In the genomic region with DNA sequence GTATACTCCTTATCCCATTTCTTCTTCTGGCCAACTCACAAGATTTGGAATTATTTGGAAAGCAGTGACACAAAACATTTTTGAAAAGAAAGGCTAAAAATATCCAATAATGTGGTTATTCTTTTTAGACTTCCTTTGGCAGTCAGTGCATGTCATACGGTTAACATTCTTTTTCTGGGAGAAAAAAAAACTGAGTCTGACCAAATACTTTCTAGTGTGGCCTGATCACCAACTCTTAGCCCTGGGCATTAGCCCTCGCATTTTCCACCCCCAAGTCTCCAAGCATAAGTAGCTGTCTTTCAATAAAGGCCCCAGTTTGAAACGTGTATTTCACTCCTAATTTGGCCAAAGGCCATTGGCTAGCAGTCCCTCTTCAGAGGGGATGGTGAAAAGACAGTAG, we compare ENCODE assay signal across 11 cellular contexts. TPM values are rescaled to one million over a fixed set of nuclear protein-coding genes. Genes with fewer than 3 reads are reported as not detected.
DNase-seq lines count a peak whose midpoint lies in the region; ATAC-seq and TF ChIP-seq lines count a peak whose summit lies in the region.
"Had no signal": no experiment of that assay in that cellular context is flagged by ENCODE, and none has a peak within 500 bp of the region (broad histone marks: within the 10 kb centered on the region; RNA-seq: fewer than 3 reads in every experiment).

No MANE protein-coding gene starts in this region.

- DNase-seq in CD8-positive, alpha-beta memory T cell = no peak
- peak; percentile 81 for DNase-seq in fibroblast of peridontal ligament (ENCODE audit: extremely low read depth)
- no peak for DNase-seq in WERI-Rb-1
- DNase-seq: foreskin keratinocyte, NCI-H510A treated with DMSO at 0.1 percent for 48 hours had no signal

- no peak overlapping the region for H3K4me3 ChIP-seq in CD8-positive, alpha-beta memory T cell (ENCODE audit: low read length)
- no peak overlapping the region for H3K4me3 ChIP-seq in SU-DHL-6 (ENCODE audit: insufficient read depth, low read length, poor library complexity, severe bottlenecking)
- no peak overlapping the region for H3K4me3 ChIP-seq in skeletal muscle tissue (ENCODE audit: low read length in 3 of 3)
- no peak overlapping the region for H3K4me3 ChIP-seq in WERI-Rb-1 (ENCODE audit: low read depth, low read length)

- no peak overlapping the region for H3K27ac ChIP-seq in CD8-positive, alpha-beta memory T cell (ENCODE audit: low read depth, low read length)
- H3K27ac ChIP-seq in SU-DHL-6 (ENCODE audit: low read depth, low read length) (peak overlapping the region; percentile 33), skeletal muscle tissue (ENCODE audit: low read depth, low read length) (peak overlapping the region; percentile 15), WERI-Rb-1 (no peak overlapping the region)
- H3K27ac ChIP-seq: foreskin keratinocyte had no signal

- no peaks in the 10 kb centered on the region for H4K20me1 ChIP-seq in SU-DHL-6 (ENCODE audit: low read depth, low read length)

- peaks cover 60 to 84% (median 79%) of the 10 kb centered on the region in 3 donors for H3K4me1 Mint-ChIP-seq in CD8-positive, alpha-beta memory T cell

- no peaks in the 10 kb centered on the region for H3K9me3 Mint-ChIP-seq in CD8-positive, alpha-beta memory T cell
- H3K9me3 Mint-ChIP-seq: T-helper 2 cell treated with Interferon-gamma antibody and Interleukin-4, amounts not matched to agents 5 μg/mL and 100 μg/mL, for 36 hours had no signal

- peaks cover 68% of the 10 kb centered on the region for H3K4me1 ChIP-seq in CD8-positive, alpha-beta memory T cell (ENCODE audit: insufficient read depth, low read length)
- H3K4me1 ChIP-seq in skeletal muscle tissue (ENCODE audit: control insufficient read depth in 3 of 3, insufficient read depth in 3 of 3, low read length in 3 of 3) = peaks cover 8 to 9% (median 9%) of the 10 kb centered on the region in 3 donors
- H3K4me1 ChIP-seq: foreskin keratinocyte had no signal

- H3F3A ChIP-seq in SU-DHL-6 (ENCODE audit: insufficient read depth) = peaks cover 63% of the 10 kb centered on the region

- no peaks in the 10 kb centered on the region for H3K9me2 ChIP-seq in SU-DHL-6 (replicated peaks; ENCODE audit: insufficient read depth, low read length)

- H3K27me3 ChIP-seq in CD8-positive, alpha-beta memory T cell (ENCODE audit: insufficient read depth, low read length, poor library complexity, severe bottlenecking) = no peaks in the 10 kb centered on the region
- H3K27me3 ChIP-seq in SU-DHL-6 (ENCODE audit: low read length) (no peaks in the 10 kb centered on the region), skeletal muscle tissue (ENCODE audit: control insufficient read depth in 3 of 3, insufficient read depth in 3 of 3, low read length in 3 of 3) (no peaks in the 10 kb centered on the region), WERI-Rb-1 (ENCODE audit: insufficient read depth, low read depth, severe bottlenecking) (no peaks in the 10 kb centered on the region)
- H3K27me3 ChIP-seq: foreskin keratinocyte had no signal

- H3K4me3 Mint-ChIP-seq in CD8-positive, alpha-beta memory T cell = peak overlapping the region in 6 of 7 donors; percentile 29 to 76 (median 42)
- H3K4me3 Mint-ChIP-seq: T-helper 2 cell treated with Interferon-gamma antibody and Interleukin-4, amounts not matched to agents 5 μg/mL and 100 μg/mL, for 36 hours had no signal

- POLR2A ChIA-PET in CD8-positive, alpha-beta memory T cell (lab: Charles Lee) = no interaction called here

- H3K27ac Mint-ChIP-seq in CD8-positive, alpha-beta memory T cell = peak overlapping the region; percentile 33 to 86 (median 80)

- no peaks in the 10 kb centered on the region for H3K9me3 ChIP-seq in CD8-positive, alpha-beta memory T cell (ENCODE audit: low read length)
- H3K9me3 ChIP-seq in SU-DHL-6 (ENCODE audit: insufficient read depth, low read length) = no peaks in the 10 kb centered on the region
- H3K9me3 ChIP-seq in skeletal muscle tissue (ENCODE audit: control insufficient read depth in 3 of 3, low read length in 3 of 3) = no peaks in the 10 kb centered on the region
- no peaks in the 10 kb centered on the region for H3K9me3 ChIP-seq in WERI-Rb-1 (ENCODE audit: severe bottlenecking)

- no peaks in the 10 kb centered on the region for H3K27me3 Mint-ChIP-seq in CD8-positive, alpha-beta memory T cell

- no peak for TF ChIP-seq CTCF in SU-DHL-6 (IDR thresholded peaks at IDR 0.05; ENCODE audit: insufficient read depth, low read length, poor library complexity, severe bottlenecking)
- no peak for TF ChIP-seq CTCF in WERI-Rb-1 (IDR thresholded peaks at IDR 0.05; ENCODE audit: low read depth, low read length)

- no peaks in the 10 kb centered on the region for H3K36me3 ChIP-seq in CD8-positive, alpha-beta memory T cell (ENCODE audit: insufficient read depth, low read length)
- 0 out of 2 replicates have a peak, but pooled peaks cover 2% of the 10 kb centered on the region for H3K36me3 ChIP-seq in SU-DHL-6 (ENCODE audit: low read length)
- H3K36me3 ChIP-seq in skeletal muscle tissue (ENCODE audit: control insufficient read depth in 3 of 3, insufficient read depth in 3 of 3, low read length in 3 of 3) = no peaks in the 10 kb centered on the region
- H3K36me3 ChIP-seq in WERI-Rb-1 = no peaks in the 10 kb centered on the region

- no peak overlapping the region for H2AFZ ChIP-seq in SU-DHL-6 (ENCODE audit: low read depth, low read length, severe bottlenecking)

- peaks cover 93% of the 10 kb centered on the region for H3K79me2 ChIP-seq in SU-DHL-6 (ENCODE audit: insufficient read depth, low read length)

- H3K36me3 Mint-ChIP-seq in CD8-positive, alpha-beta memory T cell = peaks cover 0 to 65% (median 18%) of the 10 kb centered on the region in 3 donors

- H3K4me2 ChIP-seq in SU-DHL-6 (ENCODE audit: low read depth, low read length, poor library complexity, severe bottlenecking) = no peak overlapping the region

- H3K9ac ChIP-seq in SU-DHL-6 (ENCODE audit: low read length) = no peak overlapping the region
- H3K9ac ChIP-seq in skeletal muscle tissue (ENCODE audit: low read depth in 1 of 3, low read length in 3 of 3) = no peak overlapping the region

- CTCF ChIA-PET in CD8-positive, alpha-beta memory T cell (lab: Charles Lee) = interaction anchor here (0.9 to 1.4 kb wide), 3 partner anchors 48 to 82 kb away, joined by 3 read pairs; no protein-coding TSS in a partner anchor

- ATAC-seq in GM18909 (IDR thresholded peaks at IDR 0.05; ENCODE audit: poor library complexity, unreplicated experiment) (no peak), GM18861 (IDR thresholded peaks at IDR 0.05; ENCODE audit: unreplicated experiment) (no peak), GM18873 (IDR thresholded peaks at IDR 0.05; ENCODE audit: low FRiP score, unreplicated experiment) (no peak)
- ATAC-seq: foreskin keratinocyte had no signal

RNA-seq across cellular contexts. Expression of a gene that starts 5.9 kb away (rescaled TPM):
- total RNA-seq in CD8-positive, alpha-beta memory T cell = 10 to 100 TPM; 58.2 to 59.2 TPM
- polyA plus RNA-seq in CD8-positive, alpha-beta memory T cell = 4.0 TPM
- total RNA-seq in skeletal muscle tissue = 31.8 TPM

Comparison
In these comparisons a context has a peak if more than half of its experiments do, and no peak if none do; other contexts are left out.
1. H3K27ac ChIP-seq: peak in SU-DHL-6 (single experiment) and skeletal muscle tissue (single experiment); none in CD8-positive, alpha-beta memory T cell (single experiment) and WERI-Rb-1 (single experiment).